ENCODE assay signal across 10 cellular contexts in genomic region chr5:67287795-67288194, GRCh38.
A peak's percentile ranks its signal among the peaks of the same experiment; 100 is the strongest.
DNase-seq lines count a peak whose midpoint lies in the region; ATAC-seq and TF ChIP-seq lines count a peak whose summit lies in the region.
"Had no signal": no experiment of that assay in that cellular context is flagged by ENCODE, and none has a peak within 500 bp of the region (broad histone marks: within the 10 kb centered on the region; RNA-seq: fewer than 3 reads in every experiment).

No MANE protein-coding gene starts in this region.

- no peaks in the 10 kb centered on the region for H3K9me3 ChIP-seq in HCT116 (ENCODE audit: control insufficient read depth in 1 of 2, insufficient read depth in 1 of 2, low read depth in 1 of 2, low read length in 2 of 2)

- no peaks in the 10 kb centered on the region for H3K79me2 ChIP-seq in HCT116 (ENCODE audit: insufficient read depth, low read length)

- H4K20me1 ChIP-seq in HCT116 (ENCODE audit: insufficient read depth), result no peaks in the 10 kb centered on the region

- peaks cover 5% of the 10 kb centered on the region for H3K27me3 Mint-ChIP-seq in T-helper 2 cell treated with Interferon-gamma antibody and Interleukin-4, amounts not matched to agents 5 μg/mL and 100 μg/mL, for 36 hours (ENCODE audit: low read depth)

- H3K9me3 Mint-ChIP-seq in T-helper 2 cell treated with Interferon-gamma antibody and Interleukin-4, amounts not matched to agents 5 μg/mL and 100 μg/mL, for 36 hours, result no peaks in the 10 kb centered on the region

- H3K9ac ChIP-seq in HCT116 (ENCODE audit: low read length), result no peak overlapping the region

- ATAC-seq in HCT116 (no peak), HG02885 (IDR thresholded peaks at IDR 0.05; ENCODE audit: poor library complexity, unreplicated experiment) (no peak)

- no peak for TF ChIP-seq CTCF in HCT116 (IDR thresholded peaks at IDR 0.05 in 2 of 3, conservative IDR thresholded peaks at IDR 0.05 in 1 of 3; ENCODE audit: borderline replicate concordance in 1 of 3, insufficient read depth in 1 of 3, low read depth in 2 of 3, low read length in 2 of 3)

- intact Hi-C loops in HCT116 (cut with micrococcal nuclease), result no loop called here

- H3K27ac Mint-ChIP-seq in T-helper 2 cell treated with Interferon-gamma antibody and Interleukin-4, amounts not matched to agents 5 μg/mL and 100 μg/mL, for 36 hours, result no peak overlapping the region

- TF ChIP-seq RAD21 in HCT116 (IDR thresholded peaks at IDR 0.05; ENCODE audit: low read depth), result no peak

- H3K4me1 ChIP-seq in HCT116 (ENCODE audit: control insufficient read depth in 1 of 2, insufficient read depth in 2 of 2, low read length in 2 of 2), result no peaks in the 10 kb centered on the region

- no peak overlapping the region for H2AFZ ChIP-seq in HCT116 (ENCODE audit: low read depth, low read length, poor library complexity, severe bottlenecking)

- H3K36me3 ChIP-seq in HCT116 (ENCODE audit: control insufficient read depth in 1 of 2, insufficient read depth in 2 of 2, low read length in 2 of 2), result no peaks in the 10 kb centered on the region

- POLR2A ChIA-PET in HCT116 (lab: Charles Lee), result no interaction called here

- H3K4me1 Mint-ChIP-seq in T-helper 2 cell treated with Interferon-gamma antibody and Interleukin-4, amounts not matched to agents 5 μg/mL and 100 μg/mL, for 36 hours (ENCODE audit: low read depth), result no peaks in the 10 kb centered on the region

- H3K36me3 Mint-ChIP-seq in T-helper 2 cell treated with Interferon-gamma antibody and Interleukin-4, amounts not matched to agents 5 μg/mL and 100 μg/mL, for 36 hours (ENCODE audit: low read depth), result no peaks in the 10 kb centered on the region

- no peak for DNase-seq in HCT116 (ENCODE audit: low read depth, low spot score)
- DNase-seq in amniotic epithelial cell (ENCODE audit: low read depth), result peak; percentile 74
- DNase-seq in foreskin melanocyte, result peak; percentile 86
- DNase-seq in stromal cell of bone marrow (ENCODE audit: low read depth), result peak; percentile 64
- DNase-seq in NCI-H1694 (lab: John Stamatoyannopoulos, UW), result no peak
- no peak for DNase-seq in T-helper 2 cell treated with Interferon-gamma antibody and Interleukin-4, amounts not matched to agents 5 μg/mL and 100 μg/mL, for 36 hours (ENCODE audit: low spot score)
- DNase-seq: activated CD4-positive, CD25-positive, alpha-beta regulatory T cell treated with anti-CD3 and anti-CD28 coated beads, Interleukin-2, amount 50 U/mL, for 72 hours; NCI-H2081 treated with DMSO at 0.1 percent for 48 hours had no signal

- CTCF ChIA-PET in HCT116 (lab: Charles Lee), result no interaction called here

- peaks cover 30% of the 10 kb centered on the region for H3K27me3 ChIP-seq in HCT116 (ENCODE audit: insufficient read depth, low read length)

- no peak for TF ChIP-seq POLR2A in HCT116 (IDR thresholded peaks at IDR 0.05; ENCODE audit: borderline replicate concordance, extremely low read depth, insufficient read depth, insufficient read length)

- RAD21 ChIA-PET in HCT116 (lab: Charles Lee; ENCODE audit: low non-redundant PET in 1 of 2, low total read pairs in 2 of 2, uncharacterized antibody in 2 of 2, unreplicated experiment in 2 of 2), result no interaction called here

- no peak overlapping the region for H3K4me3 ChIP-seq in HCT116 (replicated peaks in 1 of 2; ENCODE audit: low read depth in 1 of 2, low read length in 2 of 2)

- no TSS peak for BruUV-seq in HCT116 (replicated peaks; lab: Mats Ljungman, UMichigan)

- no peak overlapping the region for H3K27ac ChIP-seq in HCT116 (ENCODE audit: low read depth, low read length)

- H3K4me2 ChIP-seq in HCT116 (ENCODE audit: low read length), result no peak overlapping the region

- no peaks in the 10 kb centered on the region for H3K9me2 ChIP-seq in HCT116 (ENCODE audit: insufficient read depth)

- H3K4me3 Mint-ChIP-seq in T-helper 2 cell treated with Interferon-gamma antibody and Interleukin-4, amounts not matched to agents 5 μg/mL and 100 μg/mL, for 36 hours, result no peak overlapping the region
- H3K4me3 Mint-ChIP-seq: neural crest cell had no signal

TF ChIP-seq in HCT116, 20 proteins besides CTCF, POLR2A, EP300 and RAD21:
- no peak for TF ChIP-seq ZFX (IDR thresholded peaks at IDR 0.05)
- TF ChIP-seq TCF7L2 (IDR thresholded peaks at IDR 0.05; ENCODE audit: borderline replicate concordance, extremely low read depth, insufficient read depth, insufficient read length), result peak; percentile 15

Comparison
In these comparisons a context has a peak if more than half of its experiments do, and no peak if none do; other contexts are left out.
1. DNase-seq: peak in amniotic epithelial cell (single experiment), foreskin melanocyte (single experiment) and stromal cell of bone marrow (single experiment); none in HCT116 (single experiment), NCI-H1694 (single experiment) and T-helper 2 cell treated with Interferon-gamma antibody and Interleukin-4, amounts not matched to agents 5 μg/mL and 100 μg/mL, for 36 hours (single experiment).